Comparison of ENCODE assay signal across 9 cellular contexts in genomic region chr10:119496282-119496681, GRCh38. TPM values are rescaled to one million over a fixed set of nuclear protein-coding genes. Genes with fewer than 3 reads are reported as not detected.
DNase-seq lines count a peak whose midpoint lies in the region; ATAC-seq lines count a peak whose summit lies in the region.
"Had no signal": no experiment of that assay in that cellular context is flagged by ENCODE, and none has a peak within 500 bp of the region (broad histone marks: within the 10 kb centered on the region; RNA-seq: fewer than 3 reads in every experiment).

No MANE protein-coding gene starts in this region.

- H3K4me1 Mint-ChIP-seq in stimulated activated naive B cell treated with anti-CD40 and anti-IgM and Interleukin-4, amounts not matched to agents 10 μg/mL and 1 μg/mL and 100 μg/mL, for 72 hours, result peaks cover 51 to 75% of the 10 kb centered on the region in 2 donors

- peak; percentile 81 for ATAC-seq in HG03066 (IDR thresholded peaks at IDR 0.05; ENCODE audit: low read depth, unreplicated experiment)
- ATAC-seq in stimulated activated naive B cell treated with anti-CD40 and anti-IgM and Interleukin-4, amounts not matched to agents 10 μg/mL and 1 μg/mL and 100 μg/mL, for 72 hours (replicated peaks), result peak; percentile 97 to 98

- peak overlapping the region; percentile 19 to 56 for H3K4me3 Mint-ChIP-seq in stimulated activated naive B cell treated with anti-CD40 and anti-IgM and Interleukin-4, amounts not matched to agents 10 μg/mL and 1 μg/mL and 100 μg/mL, for 72 hours

- no peaks in the 10 kb centered on the region for H3K9me3 Mint-ChIP-seq in stimulated activated naive B cell treated with anti-CD40 and anti-IgM and Interleukin-4, amounts not matched to agents 10 μg/mL and 1 μg/mL and 100 μg/mL, for 72 hours

- H3K27ac Mint-ChIP-seq in stimulated activated naive B cell treated with anti-CD40 and anti-IgM and Interleukin-4, amounts not matched to agents 10 μg/mL and 1 μg/mL and 100 μg/mL, for 72 hours, result peak overlapping the region; percentile 87

- intact Hi-C loops in cardiac septum (cut with DNase I), result no loop called here

- H3K36me3 Mint-ChIP-seq in stimulated activated naive B cell treated with anti-CD40 and anti-IgM and Interleukin-4, amounts not matched to agents 10 μg/mL and 1 μg/mL and 100 μg/mL, for 72 hours, result peaks cover 25 to 48% of the 10 kb centered on the region in 2 donors

- DNase-seq in activated effector memory CD4-positive, alpha-beta T cell treated with anti-CD3 and anti-CD28 coated beads, Interleukin-2, amount 50 U/mL, for 16 hours, result peak; percentile 66
- DNase-seq in activated effector memory CD4-positive, alpha-beta T cell treated with Interleukin-2 at 50 U/mL for 16 hours, result no peak
- DNase-seq in activated T-cell treated with anti-CD3 and anti-CD28 coated beads, Interleukin-2, amount 50 U/mL, for 48 hours, result peak; percentile 77 to 81
- DNase-seq in stimulated activated naive B cell treated with anti-CD40 and anti-IgM and Interleukin-4, amounts not matched to agents 10 μg/mL and 1 μg/mL and 100 μg/mL, for 72 hours, result peak; percentile 88
- DNase-seq in NCI-H2107 (lab: John Stamatoyannopoulos, UW) (no peak), cardiac septum (ENCODE audit: low spot score) (no peak), SKM-1 (lab: John Stamatoyannopoulos, UW; ENCODE audit: unreplicated experiment) (no peak)
- DNase-seq: activated gamma-delta T cell treated with Interleukin-2 at 50 U/mL for 16 hours had no signal

- no peaks in the 10 kb centered on the region for H3K27me3 Mint-ChIP-seq in stimulated activated naive B cell treated with anti-CD40 and anti-IgM and Interleukin-4, amounts not matched to agents 10 μg/mL and 1 μg/mL and 100 μg/mL, for 72 hours

RNA-seq across cellular contexts. Expression of gene RGS10, which starts 46.2 kb away (rescaled TPM):
- total RNA-seq in cardiac septum, result 3.2 TPM

Comparison
In these comparisons a context has a peak if more than half of its experiments do, and no peak if none do; other contexts are left out.
1. DNase-seq: peak in activated effector memory CD4-positive, alpha-beta T cell treated with anti-CD3 and anti-CD28 coated beads, Interleukin-2, amount 50 U/mL, for 16 hours (single experiment), activated T-cell treated with anti-CD3 and anti-CD28 coated beads, Interleukin-2, amount 50 U/mL, for 48 hours (2 of 2) and stimulated activated naive B cell treated with anti-CD40 and anti-IgM and Interleukin-4, amounts not matched to agents 10 μg/mL and 1 μg/mL and 100 μg/mL, for 72 hours (single experiment); none in activated effector memory CD4-positive, alpha-beta T cell treated with Interleukin-2 at 50 U/mL for 16 hours (single experiment), NCI-H2107 (single experiment), cardiac septum (single experiment) and SKM-1 (single experiment).